Comparison of ENCODE assay signal across 23 cellular contexts in genomic region chr14:30445852-30446251, GRCh38.
DNase-seq lines count a peak whose midpoint lies in the region; ATAC-seq and TF ChIP-seq lines count a peak whose summit lies in the region.
"Had no signal": no experiment of that assay in that cellular context is flagged by ENCODE, and none has a peak within 500 bp of the region (broad histone marks: within the 10 kb centered on the region; RNA-seq: fewer than 3 reads in every experiment).

No MANE protein-coding gene starts in this region.

- DNase-seq in NCI-H748 (lab: John Stamatoyannopoulos, UW; ENCODE audit: unreplicated experiment) (peak; percentile 53), NCI-H748 treated with DMSO at 0.1 percent for 48 hours (lab: John Stamatoyannopoulos, UW) (no peak), NCI-H146 treated with DMSO at 0.1 percent for 48 hours (lab: John Stamatoyannopoulos, UW; ENCODE audit: unreplicated experiment) (peak; percentile 77), NCI-H774 (lab: John Stamatoyannopoulos, UW) (peak; percentile 46), GF-D8 (lab: John Stamatoyannopoulos, UW) (no peak), HFFc6 (no peak)
- DNase-seq: AML-193; C1 segment of cervical spinal cord; CD4-positive, alpha-beta memory T cell; GM23248; H7; KBM-7; MV-4-11; NCI-H1105 treated with DMSO at 0.1 percent for 48 hours; NCI-H1930; NCI-H524 treated with DMSO at 0.1 percent for 48 hours; NK-92 treated with Interleukin-12 subunit alpha and Interleukin-12 subunit beta, amount 100 ng/mL, for 24 hours; SK-N-SH; T-helper 17 cell had no signal

- H3K27me3 Mint-ChIP-seq in HFFc6 (ENCODE audit: insufficient read depth) = peaks cover 6% of the 10 kb centered on the region; the same call in 1 of the 2 replicates

- H3K4me2 ChIP-seq in neural cell (ENCODE audit: low read length) = peak overlapping the region; percentile 33
- H3K4me2 ChIP-seq: A549, SK-N-SH had no signal

- no peak overlapping the region for H3K27ac Mint-ChIP-seq in HFFc6
- H3K27ac Mint-ChIP-seq: CD4-positive, alpha-beta memory T cell; T-helper 17 cell had no signal

- H3K9ac ChIP-seq in neural cell (ENCODE audit: low read length) = no peak overlapping the region
- H3K9ac ChIP-seq: GM23248, SK-N-SH had no signal

- peaks cover 10% of the 10 kb centered on the region for H3K4me1 Mint-ChIP-seq in HFFc6 (ENCODE audit: low read depth)

- no peak for ATAC-seq in GM18868 (IDR thresholded peaks at IDR 0.05; ENCODE audit: unreplicated experiment)
- ATAC-seq: A549, PC-3, T-helper 17 cell had no signal

- no peaks in the 10 kb centered on the region for H3K9me3 ChIP-seq in neural cell (ENCODE audit: low read length)
- H3K9me3 ChIP-seq: A549, SK-N-SH had no signal

- no peak overlapping the region for H3K4me3 Mint-ChIP-seq in HFFc6
- H3K4me3 Mint-ChIP-seq: CD4-positive, alpha-beta memory T cell; T-helper 17 cell had no signal

- no peaks in the 10 kb centered on the region for H3K36me3 Mint-ChIP-seq in HFFc6 (ENCODE audit: low read depth)
- H3K36me3 Mint-ChIP-seq: CD4-positive, alpha-beta memory T cell had no signal

- H2AFZ ChIP-seq in neural cell (ENCODE audit: low read depth, low read length) = no peak overlapping the region
- H2AFZ ChIP-seq: GM23248 had no signal

- TF ChIP-seq CTCF in neural cell (IDR thresholded peaks at IDR 0.05; ENCODE audit: poor library complexity, severe bottlenecking) = peak; percentile 31
- TF ChIP-seq CTCF in HFFc6 (IDR thresholded peaks at IDR 0.05) = no peak

- H3F3A ChIP-seq in neural cell (ENCODE audit: insufficient read depth, low read length, poor library complexity, severe bottlenecking) = peaks cover 4% of the 10 kb centered on the region

- H3K36me3 ChIP-seq in neural cell (ENCODE audit: insufficient read depth, low read length) = no peaks in the 10 kb centered on the region

- H3K9me3 Mint-ChIP-seq in HFFc6 = no peaks in the 10 kb centered on the region
- H3K9me3 Mint-ChIP-seq: CD4-positive, alpha-beta memory T cell had no signal

- peaks cover 21% of the 10 kb centered on the region for H3K79me2 ChIP-seq in neural cell (replicated peaks; ENCODE audit: insufficient read depth, low read length)

- H4K20me1 ChIP-seq in neural cell (ENCODE audit: insufficient read depth) = no peaks in the 10 kb centered on the region

- peak overlapping the region; percentile 27 for H3K4me3 ChIP-seq in neural cell (ENCODE audit: low read length)
- H3K4me3 ChIP-seq: A549, GM23248 had no signal

- no peaks in the 10 kb centered on the region for H3K27me3 ChIP-seq in neural cell (ENCODE audit: insufficient read depth, low read depth, low read length)

- peak; percentile 21 for TF ChIP-seq RAD21 in neural cell (conservative IDR thresholded peaks at IDR 0.05)

- TF ChIP-seq EP300 in neural cell (conservative IDR thresholded peaks at IDR 0.05; ENCODE audit: poor library complexity, severe bottlenecking) = peak; percentile 77

- peak overlapping the region; percentile 51 for H3K27ac ChIP-seq in neural cell (ENCODE audit: low read length)
- H3K27ac ChIP-seq: A549, GM23248 had no signal

- no peaks in the 10 kb centered on the region for H3K9me2 ChIP-seq in neural cell (ENCODE audit: insufficient read depth, low read length)
- H3K9me2 ChIP-seq: SK-N-SH had no signal

TF ChIP-seq in neural cell, 6 proteins besides CTCF, POLR2A, EP300 and RAD21:
- TF ChIP-seq, protein P1, sequence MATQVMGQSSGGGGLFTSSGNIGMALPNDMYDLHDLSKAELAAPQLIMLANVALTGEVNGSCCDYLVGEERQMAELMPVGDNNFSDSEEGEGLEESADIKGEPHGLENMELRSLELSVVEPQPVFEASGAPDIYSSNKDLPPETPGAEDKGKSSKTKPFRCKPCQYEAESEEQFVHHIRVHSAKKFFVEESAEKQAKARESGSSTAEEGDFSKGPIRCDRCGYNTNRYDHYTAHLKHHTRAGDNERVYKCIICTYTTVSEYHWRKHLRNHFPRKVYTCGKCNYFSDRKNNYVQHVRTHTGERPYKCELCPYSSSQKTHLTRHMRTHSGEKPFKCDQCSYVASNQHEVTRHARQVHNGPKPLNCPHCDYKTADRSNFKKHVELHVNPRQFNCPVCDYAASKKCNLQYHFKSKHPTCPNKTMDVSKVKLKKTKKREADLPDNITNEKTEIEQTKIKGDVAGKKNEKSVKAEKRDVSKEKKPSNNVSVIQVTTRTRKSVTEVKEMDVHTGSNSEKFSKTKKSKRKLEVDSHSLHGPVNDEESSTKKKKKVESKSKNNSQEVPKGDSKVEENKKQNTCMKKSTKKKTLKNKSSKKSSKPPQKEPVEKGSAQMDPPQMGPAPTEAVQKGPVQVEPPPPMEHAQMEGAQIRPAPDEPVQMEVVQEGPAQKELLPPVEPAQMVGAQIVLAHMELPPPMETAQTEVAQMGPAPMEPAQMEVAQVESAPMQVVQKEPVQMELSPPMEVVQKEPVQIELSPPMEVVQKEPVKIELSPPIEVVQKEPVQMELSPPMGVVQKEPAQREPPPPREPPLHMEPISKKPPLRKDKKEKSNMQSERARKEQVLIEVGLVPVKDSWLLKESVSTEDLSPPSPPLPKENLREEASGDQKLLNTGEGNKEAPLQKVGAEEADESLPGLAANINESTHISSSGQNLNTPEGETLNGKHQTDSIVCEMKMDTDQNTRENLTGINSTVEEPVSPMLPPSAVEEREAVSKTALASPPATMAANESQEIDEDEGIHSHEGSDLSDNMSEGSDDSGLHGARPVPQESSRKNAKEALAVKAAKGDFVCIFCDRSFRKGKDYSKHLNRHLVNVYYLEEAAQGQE (IDR thresholded peaks at IDR 0.05; ENCODE audit: borderline replicate concordance) = peak; percentile 21
- TF ChIP-seq EZH2 (IDR thresholded peaks at IDR 0.05; ENCODE audit: borderline replicate concordance, insufficient read depth, low read length, poor library complexity, severe bottlenecking) (no peak), SMC3 (conservative IDR thresholded peaks at IDR 0.05; ENCODE audit: poor library complexity) (peak; percentile 39)

Comparison
In these comparisons a context has a peak if more than half of its experiments do, and no peak if none do; other contexts are left out.
1. DNase-seq: peak in NCI-H748 (single experiment), NCI-H146 treated with DMSO at 0.1 percent for 48 hours (single experiment) and NCI-H774 (single experiment); none in NCI-H748 treated with DMSO at 0.1 percent for 48 hours (single experiment), GF-D8 (single experiment) and HFFc6 (single experiment).